ENCODE assay signal across 24 cellular contexts in the genomic region with DNA sequence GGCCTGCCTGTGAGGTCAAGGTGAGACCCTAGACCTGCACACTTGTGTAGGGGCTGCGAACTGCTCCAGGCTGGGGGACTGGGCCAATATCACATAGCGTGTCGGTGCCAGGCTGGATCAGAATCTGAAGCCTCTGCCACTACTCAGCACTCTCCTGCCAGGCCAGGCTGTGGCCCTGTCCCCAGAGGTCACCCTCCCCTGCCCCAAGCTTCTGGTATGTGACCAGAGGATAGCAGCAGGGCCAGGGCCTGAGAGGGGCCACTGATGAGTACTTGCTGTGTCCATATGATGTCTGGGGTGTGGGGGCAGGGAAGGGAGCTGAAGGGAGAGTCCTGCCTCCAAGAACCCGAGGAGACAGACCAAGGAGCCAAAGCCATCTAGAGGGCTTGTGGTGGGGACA.
"Had no signal": no experiment of that assay in that cellular context is flagged by ENCODE, and none has a peak within 500 bp of the region (broad histone marks: within the 10 kb centered on the region; RNA-seq: fewer than 3 reads in every experiment).

No MANE protein-coding gene starts in this region.

- H3K9me3 ChIP-seq: adrenal gland had no signal

- ATAC-seq: activated CD4-positive, alpha-beta T cell treated with anti-CD3 and anti-CD28 coated beads for 36 hours; activated T-helper 17 cell treated with anti-CD3 and anti-CD28 coated beads, Interleukin-2, amount 50 U/mL, for 72 hours; T-cell had no signal

- H3K4me3 ChIP-seq: adrenal gland had no signal

- H3K4me1 Mint-ChIP-seq: activated naive CD8-positive, alpha-beta T cell treated with anti-CD3 and anti-CD28 coated beads, Interleukin-2, amount 10 ng/mL, durations not matched to agents 7 days and 5 days; activated T-helper 17 cell treated with anti-CD3 and anti-CD28 coated beads, Interleukin-2, amount 50 U/mL, for 72 hours; T-cell had no signal

- H3K27me3 ChIP-seq: adrenal gland had no signal

- H3K36me3 Mint-ChIP-seq: activated naive CD8-positive, alpha-beta T cell treated with anti-CD3 and anti-CD28 coated beads, Interleukin-2, amount 10 ng/mL, durations not matched to agents 7 days and 5 days had no signal

- H3K27me3 Mint-ChIP-seq: activated CD4-positive, alpha-beta memory T cell treated with anti-CD3 and anti-CD28 coated beads, Interleukin-2, amount 10 ng/mL, durations not matched to agents 7 days and 5 days; activated CD4-positive, alpha-beta T cell treated with anti-CD3 and anti-CD28 coated beads for 36 hours; activated naive CD8-positive, alpha-beta T cell treated with anti-CD3 and anti-CD28 coated beads, Interleukin-2, amount 10 ng/mL, durations not matched to agents 7 days and 5 days; activated T-helper 17 cell treated with anti-CD3 and anti-CD28 coated beads, Interleukin-2, amount 50 U/mL, for 72 hours; T-cell had no signal

- FAIRE-seq: TTC549 had no signal

- H3K4me3 Mint-ChIP-seq: activated CD4-positive, alpha-beta memory T cell treated with anti-CD3 and anti-CD28 coated beads, Interleukin-2, amount 10 ng/mL, durations not matched to agents 7 days and 5 days; activated CD4-positive, alpha-beta T cell treated with anti-CD3 and anti-CD28 coated beads for 36 hours; activated naive CD4-positive, alpha-beta T cell treated with anti-CD3 and anti-CD28 coated beads for 36 hours; activated naive CD8-positive, alpha-beta T cell treated with anti-CD3 and anti-CD28 coated beads, Interleukin-2, amount 10 ng/mL, durations not matched to agents 7 days and 5 days; activated T-helper 17 cell treated with anti-CD3 and anti-CD28 coated beads, Interleukin-2, amount 50 U/mL, for 72 hours; T-cell had no signal

- H3K27ac ChIP-seq: adrenal gland had no signal

- H3K27ac Mint-ChIP-seq: activated CD4-positive, alpha-beta memory T cell treated with anti-CD3 and anti-CD28 coated beads, Interleukin-2, amount 10 ng/mL, durations not matched to agents 7 days and 5 days; activated CD4-positive, alpha-beta T cell treated with anti-CD3 and anti-CD28 coated beads for 36 hours; activated naive CD4-positive, alpha-beta T cell treated with anti-CD3 and anti-CD28 coated beads for 36 hours; activated naive CD8-positive, alpha-beta T cell treated with anti-CD3 and anti-CD28 coated beads, Interleukin-2, amount 10 ng/mL, durations not matched to agents 7 days and 5 days; activated T-helper 17 cell treated with anti-CD3 and anti-CD28 coated beads, Interleukin-2, amount 50 U/mL, for 72 hours; T-cell had no signal

- H3K4me1 ChIP-seq: adrenal gland had no signal

- H3K9me3 Mint-ChIP-seq: activated CD4-positive, alpha-beta memory T cell treated with anti-CD3 and anti-CD28 coated beads, Interleukin-2, amount 10 ng/mL, durations not matched to agents 7 days and 5 days; activated naive CD4-positive, alpha-beta T cell treated with anti-CD3 and anti-CD28 coated beads for 36 hours; activated naive CD8-positive, alpha-beta T cell treated with anti-CD3 and anti-CD28 coated beads, Interleukin-2, amount 10 ng/mL, durations not matched to agents 7 days and 5 days; activated T-helper 17 cell treated with anti-CD3 and anti-CD28 coated beads, Interleukin-2, amount 50 U/mL, for 72 hours; T-cell had no signal

- DNase-seq: activated CD4-positive, alpha-beta memory T cell treated with anti-CD3 and anti-CD28 coated beads, Interleukin-2, amount 10 ng/mL, durations not matched to agents 7 days and 5 days; activated CD4-positive, alpha-beta T cell treated with anti-CD3 and anti-CD28 coated beads for 36 hours; activated CD4-positive, alpha-beta T cell treated with anti-CD3 and anti-CD28 coated beads, Interleukin-2, amount 50 U/mL, for 1 hour; activated gamma-delta T cell; activated naive CD4-positive, alpha-beta T cell treated with anti-CD3 and anti-CD28 coated beads for 36 hours; activated naive CD8-positive, alpha-beta T cell treated with anti-CD3 and anti-CD28 coated beads, Interleukin-2, amount 10 ng/mL, durations not matched to agents 7 days and 5 days; activated T-cell treated with anti-CD3 and anti-CD28 coated beads for 4 hours; activated T-cell treated with anti-CD3 and anti-CD28 coated beads, Interleukin-2, amount 50 U/mL, for 48 hours; adrenal gland; KG1; NCI-H1048; NCI-H146; NCI-H1930; NCI-H2171; NCI-H345; NCI-H510A; NCI-H526 treated with DMSO at 0.1 percent for 48 hours; NCI-H82; SIG-M5; T-cell; T-helper 2 cell; T1000 had no signal
